ENCODE assay signal across 8 cellular contexts in the genomic region with DNA sequence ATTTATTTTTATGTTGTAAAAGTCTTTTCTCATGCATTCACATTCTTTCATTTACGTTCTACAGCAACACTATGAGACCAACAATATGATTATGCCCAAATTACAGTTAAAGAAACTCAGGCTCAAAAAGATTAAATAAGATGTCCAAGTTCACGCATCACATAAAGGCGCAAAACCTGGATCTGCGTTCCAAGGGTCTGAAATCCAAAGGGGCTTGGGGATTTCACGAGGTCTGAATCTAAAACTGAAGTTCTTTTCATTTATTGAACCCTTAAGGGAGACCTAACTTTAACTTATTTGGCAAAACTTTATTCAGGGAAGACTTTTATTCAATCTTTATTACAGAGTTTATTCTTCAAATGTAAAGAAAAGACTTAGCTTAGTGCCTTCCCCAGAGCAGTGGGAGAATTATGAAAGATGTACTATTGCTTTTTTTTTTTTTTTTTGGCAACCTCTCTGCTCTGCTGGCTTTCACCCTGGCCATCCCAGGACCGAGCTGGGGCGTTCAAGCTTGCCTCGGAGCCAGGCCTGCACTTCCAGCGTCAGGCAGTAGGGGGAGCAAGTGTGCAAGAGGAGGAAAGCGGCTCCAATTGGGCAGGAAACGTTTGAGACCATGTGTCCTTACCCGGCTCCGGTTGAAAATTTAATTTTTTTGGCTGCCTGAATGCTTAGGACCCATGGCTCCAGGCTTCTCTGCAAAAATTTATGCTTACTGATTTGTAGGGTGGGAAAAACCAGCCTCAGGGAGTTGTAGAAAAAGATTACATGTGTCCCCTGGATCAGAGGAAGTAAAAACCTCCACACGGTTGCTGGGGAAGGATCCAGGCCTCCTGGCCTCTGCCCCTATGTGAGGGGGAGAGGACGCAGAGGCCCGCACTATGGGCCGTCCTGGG.
DNase-seq lines count a peak whose midpoint lies in the region; ATAC-seq and TF ChIP-seq lines count a peak whose summit lies in the region.

No MANE protein-coding gene starts in this region.

- peak overlapping the region; percentile 75 for H3K27ac ChIP-seq in A673 (ENCODE audit: low read depth, low read length, poor library complexity, severe bottlenecking)
- peak overlapping the region; percentile 87 to 94 for H3K27ac ChIP-seq in left lung

- intact Hi-C loops in A673 (cut with micrococcal nuclease; ENCODE audit: unreplicated experiment): loop anchor here (1.0 to 5.0 kb wide), 4 partner anchors 142 to 412 kb away; no protein-coding TSS in a partner anchor
- intact Hi-C loops in left lung (cut with DNase I): loop anchor here in 1 of 2 donors (5.0 to 10.0 kb wide), 2 partner anchors 255 to 353 kb away; no protein-coding TSS in a partner anchor

- peak; percentile 94 for DNase-seq in A673 (ENCODE audit: low spot score)
- DNase-seq in NCI-H524 (lab: John Stamatoyannopoulos, UW): peak; percentile 64 to 85
- peak; percentile 79 to 95 for DNase-seq in activated CD4-positive, alpha-beta T cell treated with anti-CD3 and anti-CD28 coated beads for 4 hours
- peak; percentile 96 for DNase-seq in choroid plexus epithelial cell (ENCODE audit: low read depth)
- peak; percentile 93 to 96 for DNase-seq in left lung
- DNase-seq in stimulated activated CD4-positive, alpha-beta T cell treated with anti-CD3 and anti-CD28 coated beads, Interleukin-1b, Interleukin-23, amount 100 ng/mL, for 48 hours: peak; percentile 92

- CTCF ChIA-PET in A673 (lab: Charles Lee): interaction anchor here (0.6 to 1.9 kb wide), 5 partner anchors 8 to 355 kb away, joined by 3 to 22 read pairs (median 4); no protein-coding TSS in a partner anchor

- H3K9me3 ChIP-seq in A673 (ENCODE audit: low read depth, low read length, poor library complexity, severe bottlenecking) (no peaks in the 10 kb centered on the region), left lung (no peaks in the 10 kb centered on the region)

- peak; percentile 53 for ATAC-seq in GM18909 (IDR thresholded peaks at IDR 0.05; ENCODE audit: poor library complexity, unreplicated experiment)
- peak; percentile 57 for ATAC-seq in HG03354 (IDR thresholded peaks at IDR 0.05; ENCODE audit: poor library complexity, severe bottlenecking, unreplicated experiment)
- ATAC-seq in left lung: peak; percentile 94

- H3K36me3 ChIP-seq in A673 (ENCODE audit: insufficient read depth, low read length, poor library complexity, severe bottlenecking): no peaks in the 10 kb centered on the region
- H3K36me3 ChIP-seq in left lung: no peaks in the 10 kb centered on the region

- H3K4me3 ChIP-seq in A673 (ENCODE audit: low read depth, low read length, poor library complexity, severe bottlenecking) (peak overlapping the region; percentile 24), choroid plexus epithelial cell (ENCODE audit: low read depth, low read length) (no peak overlapping the region), left lung (peak overlapping the region in 1 of 2 donors; percentile 35)

- BruUV-seq in A673 (replicated peaks; lab: Mats Ljungman, UMichigan): no TSS peak

- POLR2A ChIA-PET in A673 (lab: Charles Lee; ENCODE audit: low non-redundant PET): no interaction called here

- TF ChIP-seq CTCF in A673 (conservative IDR thresholded peaks at IDR 0.05; ENCODE audit: low read depth, low read length): peak; percentile 97
- TF ChIP-seq CTCF in choroid plexus epithelial cell (conservative IDR thresholded peaks at IDR 0.05; ENCODE audit: low read depth, low read length): peak; percentile 99
- TF ChIP-seq CTCF in left lung (IDR thresholded peaks at IDR 0.05): peak; percentile 99

- peaks cover 38% of the 10 kb centered on the region for H3K4me1 ChIP-seq in A673 (ENCODE audit: insufficient read depth, low read length, poor library complexity, severe bottlenecking)
- peaks cover 8 to 31% of the 10 kb centered on the region in 2 donors for H3K4me1 ChIP-seq in left lung

- H3K27me3 ChIP-seq in A673 (replicated peaks; ENCODE audit: insufficient read depth, low read depth, low read length, poor library complexity) (no peaks in the 10 kb centered on the region), left lung (no peaks in the 10 kb centered on the region)
